9 cellular contexts compared by ENCODE assay signal in genomic region chr14:23562822-23563472, GRCh38. TPM values are rescaled to one million over a fixed set of nuclear protein-coding genes. Genes with fewer than 3 reads are reported as not detected.
DNase-seq lines count a peak whose midpoint lies in the region; ATAC-seq and TF ChIP-seq lines count a peak whose summit lies in the region.
"Had no signal": no experiment of that assay in that cellular context is flagged by ENCODE, and none has a peak within 500 bp of the region (broad histone marks: within the 10 kb centered on the region; RNA-seq: fewer than 3 reads in every experiment).

No MANE protein-coding gene starts in this region.

- CTCF ChIA-PET in CD8-positive, alpha-beta T cell (lab: Charles Lee) = interaction anchor here (0.8 to 12.9 kb wide), 10 partner anchors 9 to 547 kb away, joined by 3 to 279 read pairs (median 4); no protein-coding TSS in a partner anchor
- CTCF ChIA-PET in activated naive CD4-positive, alpha-beta T cell treated with anti-CD3 and anti-CD28 coated beads for 36 hours (lab: Charles Lee) = interaction anchor here (0.5 to 11.2 kb wide), 17 partner anchors 8 to 348 kb away, joined by 3 to 209 read pairs (median 3); partner anchors contain the start of genes MYH7, PABPN1 and ZFHX2

- peak overlapping the region; percentile 69 for H3K27ac Mint-ChIP-seq in CD8-positive, alpha-beta T cell
- H3K27ac Mint-ChIP-seq in activated naive CD4-positive, alpha-beta T cell treated with anti-CD3 and anti-CD28 coated beads for 36 hours = peak overlapping the region; percentile 10

- H3K4me1 Mint-ChIP-seq in CD8-positive, alpha-beta T cell (ENCODE audit: low read depth) = peaks cover 32% of the 10 kb centered on the region
- peaks cover 38% of the 10 kb centered on the region for H3K4me1 Mint-ChIP-seq in activated naive CD4-positive, alpha-beta T cell treated with anti-CD3 and anti-CD28 coated beads for 36 hours (ENCODE audit: low read depth)

- TF ChIP-seq CTCF in CD8-positive, alpha-beta T cell (IDR thresholded peaks at IDR 0.05) = peak; percentile 88
- TF ChIP-seq CTCF in Peyer's patch (IDR thresholded peaks at IDR 0.05) (peak; percentile 82 to 96 (median 85)), heart right ventricle (IDR thresholded peaks at IDR 0.05) (peak; percentile 83 to 94 (median 89))

- H3K9me3 Mint-ChIP-seq in CD8-positive, alpha-beta T cell = no peaks in the 10 kb centered on the region
- no peaks in the 10 kb centered on the region for H3K9me3 Mint-ChIP-seq in activated naive CD4-positive, alpha-beta T cell treated with anti-CD3 and anti-CD28 coated beads for 36 hours

- H3K4me3 ChIP-seq in CD8-positive, alpha-beta T cell (ENCODE audit: low read depth, low read length) = no peak overlapping the region
- H3K4me3 ChIP-seq in Peyer's patch (no peak overlapping the region), heart right ventricle (no peak overlapping the region)
- H3K4me3 ChIP-seq: SK-N-MC had no signal

- H3K36me3 ChIP-seq in CD8-positive, alpha-beta T cell (ENCODE audit: insufficient read depth, low read length) = peaks cover 46% of the 10 kb centered on the region
- peaks cover 0 to 70% (median 0%) of the 10 kb centered on the region in 3 donors for H3K36me3 ChIP-seq in Peyer's patch
- H3K36me3 ChIP-seq in heart right ventricle = peaks cover 0 to 77% (median 0%) of the 10 kb centered on the region in 9 donors

- ATAC-seq in CD8-positive, alpha-beta T cell = peak; percentile 47
- peak in 2 of 8 donors; percentile 14 to 24 for ATAC-seq in heart right ventricle
- no peak for ATAC-seq in GM18868 (IDR thresholded peaks at IDR 0.05; ENCODE audit: unreplicated experiment)
- no peak for ATAC-seq in HG03039 (IDR thresholded peaks at IDR 0.05; ENCODE audit: unreplicated experiment)

- H3K4me1 ChIP-seq in CD8-positive, alpha-beta T cell (ENCODE audit: insufficient read depth, low read length) = peaks cover 11% of the 10 kb centered on the region
- H3K4me1 ChIP-seq in Peyer's patch = peaks cover 0 to 9% (median 4%) of the 10 kb centered on the region in 4 donors
- H3K4me1 ChIP-seq in heart right ventricle = peaks cover under 1 to 19% (median 8%) of the 10 kb centered on the region in 9 donors

- TF ChIP-seq POLR2A in Peyer's patch (IDR thresholded peaks at IDR 0.05) = no peak

- H3K27ac ChIP-seq in CD8-positive, alpha-beta T cell (ENCODE audit: low read depth, low read length) = no peak overlapping the region
- no peak overlapping the region for H3K27ac ChIP-seq in Peyer's patch
- H3K27ac ChIP-seq in heart right ventricle = no peak overlapping the region
- H3K27ac ChIP-seq: SK-N-MC had no signal

- peaks cover 76% of the 10 kb centered on the region for H3K36me3 Mint-ChIP-seq in CD8-positive, alpha-beta T cell
- H3K36me3 Mint-ChIP-seq in activated naive CD4-positive, alpha-beta T cell treated with anti-CD3 and anti-CD28 coated beads for 36 hours (ENCODE audit: low read depth) = peaks cover 35% of the 10 kb centered on the region

- H3K4me3 Mint-ChIP-seq in CD8-positive, alpha-beta T cell = no peak overlapping the region
- no peak overlapping the region for H3K4me3 Mint-ChIP-seq in activated naive CD4-positive, alpha-beta T cell treated with anti-CD3 and anti-CD28 coated beads for 36 hours

- H3K9me3 ChIP-seq in CD8-positive, alpha-beta T cell (ENCODE audit: low read length) = no peaks in the 10 kb centered on the region
- H3K9me3 ChIP-seq in Peyer's patch (no peaks in the 10 kb centered on the region), heart right ventricle (no peaks in the 10 kb centered on the region)

- WGBS in heart right ventricle, 2 donors = 87 to 93% methylated on average over 2 of the region's 2 CpGs

- intact Hi-C loops in CD8-positive, alpha-beta T cell (cut with DNase I, micrococcal nuclease) = loop anchor here (2.0 to 10.0 kb wide), 3 partner anchors 234 to 552 kb away; partner anchors contain the start of genes DCAF11 (in 1 of the 2) and NRL (in 1 of the 2)
- intact Hi-C loops in activated naive CD4-positive, alpha-beta T cell treated with anti-CD3 and anti-CD28 coated beads for 36 hours (cut with micrococcal nuclease) = loop anchor here (1.0 kb wide), 1 partner anchor 85 kb away; no protein-coding TSS in a partner anchor
- intact Hi-C loops in heart right ventricle (cut with DNase I) = loop anchor here in 9 of 10 donors (1.0 to 10.0 kb wide), 8 partner anchors 81 to 298 kb away; partner anchors contain the start of gene PABPN1 (in 2 of the 9)

- no peaks in the 10 kb centered on the region for H3K27me3 Mint-ChIP-seq in CD8-positive, alpha-beta T cell (ENCODE audit: low read depth)
- no peaks in the 10 kb centered on the region for H3K27me3 Mint-ChIP-seq in activated naive CD4-positive, alpha-beta T cell treated with anti-CD3 and anti-CD28 coated beads for 36 hours (ENCODE audit: low read depth)

- no peaks in the 10 kb centered on the region for H3K27me3 ChIP-seq in CD8-positive, alpha-beta T cell (ENCODE audit: insufficient read depth, low read length)
- H3K27me3 ChIP-seq in Peyer's patch = no peaks in the 10 kb centered on the region
- H3K27me3 ChIP-seq in heart right ventricle = no peaks in the 10 kb centered on the region

- POLR2A ChIA-PET in CD8-positive, alpha-beta T cell (lab: Charles Lee) = no interaction called here

- DNase-seq in CD8-positive, alpha-beta T cell = peak in 6 of 7 experiments; percentile 43 to 69 (median 60)
- peak; percentile 70 for DNase-seq in HCEC 1CT
- peak in 2 of 3 donors; percentile 47 to 74 for DNase-seq in Peyer's patch
- peak; percentile 67 for DNase-seq in activated naive CD4-positive, alpha-beta T cell treated with anti-CD3 and anti-CD28 coated beads for 36 hours
- DNase-seq in heart right ventricle = no peak
- DNase-seq in stimulated activated CD4-positive, alpha-beta T cell treated with anti-CD3 and anti-CD28 coated beads, Interleukin-1b, Interleukin-23, amount 100 ng/mL, for 4 hours (ENCODE audit: low read depth in 2 of 2) = peak; percentile 48 to 64

RNA-seq across cellular contexts. Expression of gene AP1G2, which starts 4.6 kb away (rescaled TPM):
- 100 to 1,000 TPM; 153 to 160 TPM for total RNA-seq in CD8-positive, alpha-beta T cell
- total RNA-seq in Peyer's patch = 100 to 1,000 TPM; 175 to 369 (median 341) TPM
- total RNA-seq in activated naive CD4-positive, alpha-beta T cell treated with anti-CD3 and anti-CD28 coated beads for 36 hours = 100 to 1,000 TPM; 205 to 216 TPM
- 10 to 100 TPM in 5 of 10 donors, 1 to 10 TPM in 5; 6.6 to 19.9 (median 9.9) TPM for total RNA-seq in heart right ventricle
- polyA plus RNA-seq in heart right ventricle = 10 to 100 TPM; 10.4 to 58.5 TPM

RNA-seq across cellular contexts. Expression of gene THTPA, which starts 6.9 kb away (rescaled TPM):
- total RNA-seq in CD8-positive, alpha-beta T cell = 10 to 100 TPM; 10.7 to 12.4 TPM
- total RNA-seq in Peyer's patch = 10 to 100 TPM; 23.3 to 48.5 (median 37.6) TPM
- 1 to 10 TPM; 6.2 to 6.6 TPM for total RNA-seq in activated naive CD4-positive, alpha-beta T cell treated with anti-CD3 and anti-CD28 coated beads for 36 hours
- 10 to 100 TPM; 15.8 to 27.9 (median 18.0) TPM for total RNA-seq in heart right ventricle
- 10 to 100 TPM in 1 of 2 donors, 1 to 10 TPM in 1; 8.7 to 20.8 TPM for polyA plus RNA-seq in heart right ventricle

RNA-seq across cellular contexts. Expression of gene ZFHX2, which starts 11.4 kb away (rescaled TPM):
- under 1 TPM; 0.24 to 0.25 TPM for total RNA-seq in CD8-positive, alpha-beta T cell
- 1 to 10 TPM in 2 of 4 donors, under 1 TPM in 2; 0.53 to 7.4 (median 1.0) TPM for total RNA-seq in Peyer's patch
- total RNA-seq in activated naive CD4-positive, alpha-beta T cell treated with anti-CD3 and anti-CD28 coated beads for 36 hours = under 1 TPM; 0.36 to 0.57 TPM
- 1 to 10 TPM in 5 of 10 donors, under 1 TPM in 5; 0.57 to 1.9 (median 1.1) TPM for total RNA-seq in heart right ventricle
- polyA plus RNA-seq in heart right ventricle = 1 to 10 TPM in 1 of 2 donors, under 1 TPM in 1; 0.25 to 1.0 TPM

RNA-seq across cellular contexts. Expression of gene JPH4, which starts 15.6 kb away (rescaled TPM):
- total RNA-seq in CD8-positive, alpha-beta T cell = not detected
- total RNA-seq in Peyer's patch = 1 to 10 TPM in 2 of 4 donors, under 1 TPM in 1, not detected in 1; 0.85 to 8.3 (median 1.5) TPM
- under 1 TPM in 1 of 2 experiments, not detected in 1; 0.05 TPM for total RNA-seq in activated naive CD4-positive, alpha-beta T cell treated with anti-CD3 and anti-CD28 coated beads for 36 hours
- under 1 TPM in 9 of 10 donors, not detected in 1; 0.06 to 0.38 (median 0.15) TPM for total RNA-seq in heart right ventricle
- polyA plus RNA-seq in heart right ventricle = under 1 TPM; 0.07 to 0.22 TPM

Comparison
In these comparisons a context has a peak if more than half of its experiments do, and no peak if none do; other contexts are left out.
1. DNase-seq: peak in CD8-positive, alpha-beta T cell (6 of 7), HCEC 1CT (single experiment), Peyer's patch (2 of 3), activated naive CD4-positive, alpha-beta T cell treated with anti-CD3 and anti-CD28 coated beads for 36 hours (single experiment) and stimulated activated CD4-positive, alpha-beta T cell treated with anti-CD3 and anti-CD28 coated beads, Interleukin-1b, Interleukin-23, amount 100 ng/mL, for 4 hours (2 of 2); none in heart right ventricle (0 of 2).
2. RNA of gene AP1G2, which starts 4.6 kb away (total RNA-seq): 175 to 369 TPM in Peyer's patch, 205 to 216 TPM in activated naive CD4-positive, alpha-beta T cell treated with anti-CD3 and anti-CD28 coated beads for 36 hours and 153 to 160 TPM in CD8-positive, alpha-beta T cell; 6.6 to 19.9 TPM in heart right ventricle; every median in the first group is over 4 times any median in the second.
3. Peak in every context shown above with its lines, with median percentiles within 50 percentile points of each other: CTCF ChIP-seq.